ENCODE assay signal across 12 cellular contexts in genomic region chr9:95574176-95574575, GRCh38.
DNase-seq lines count a peak whose midpoint lies in the region; TF ChIP-seq lines count a peak whose summit lies in the region.
"Had no signal": no experiment of that assay in that cellular context is flagged by ENCODE, and none has a peak within 500 bp of the region (broad histone marks: within the 10 kb centered on the region; RNA-seq: fewer than 3 reads in every experiment).

No MANE protein-coding gene starts in this region.

- TF ChIP-seq CTCF in nephron progenitor cell (IDR thresholded peaks at IDR 0.05), result no peak

- peaks cover 12% of the 10 kb centered on the region for H3K27me3 Mint-ChIP-seq in nephron progenitor cell (ENCODE audit: low read depth, poor library complexity)

- no peak overlapping the region for H3K27ac Mint-ChIP-seq in nephron progenitor cell
- H3K27ac Mint-ChIP-seq: dendritic cell treated with granulocyte-macrophage colony-stimulating factor and Interleukin-4, amounts not matched to agents 40 ng/mL and 50 ng/mL, for 4 days; memory B cell had no signal

- DNase-seq in DMS 273 (lab: John Stamatoyannopoulos, UW; ENCODE audit: unreplicated experiment) (peak; percentile 14), DMS 273 treated with DMSO at 0.1 percent for 48 hours (lab: John Stamatoyannopoulos, UW) (no peak), DMS53 treated with DMSO at 0.1 percent for 48 hours (lab: John Stamatoyannopoulos, UW; ENCODE audit: unreplicated experiment) (peak; percentile 17), NCI-H524 treated with DMSO at 0.1 percent for 48 hours (lab: John Stamatoyannopoulos, UW) (peak; percentile 12), nephron progenitor cell (no peak), SW 1271 (lab: John Stamatoyannopoulos, UW) (no peak), SIG-M5 (lab: John Stamatoyannopoulos, UW) (no peak)
- DNase-seq in effector CD4-positive, alpha-beta T cell, result peak; percentile 6
- DNase-seq: activated CD8-positive, alpha-beta memory T cell treated with anti-CD3 and anti-CD28 coated beads, Interleukin-2, amount 50 U/mL, for 4 hours; NCI-H2029 had no signal

- H3K4me1 Mint-ChIP-seq in nephron progenitor cell, result peaks cover 26% of the 10 kb centered on the region

- no peaks in the 10 kb centered on the region for H3K9me3 Mint-ChIP-seq in nephron progenitor cell
- H3K9me3 Mint-ChIP-seq: dendritic cell treated with granulocyte-macrophage colony-stimulating factor and Interleukin-4, amounts not matched to agents 40 ng/mL and 50 ng/mL, for 4 days had no signal

- H3K4me3 Mint-ChIP-seq in nephron progenitor cell, result no peak overlapping the region
- H3K4me3 Mint-ChIP-seq: dendritic cell treated with granulocyte-macrophage colony-stimulating factor and Interleukin-4, amounts not matched to agents 40 ng/mL and 50 ng/mL, for 4 days; memory B cell had no signal

- no peaks in the 10 kb centered on the region for H3K36me3 Mint-ChIP-seq in nephron progenitor cell (ENCODE audit: low read depth)
- H3K36me3 Mint-ChIP-seq: memory B cell had no signal

Comparison
In these comparisons a context has a peak if more than half of its experiments do, and no peak if none do; other contexts are left out.
1. DNase-seq: peak in DMS 273 (single experiment), DMS53 treated with DMSO at 0.1 percent for 48 hours (single experiment), NCI-H524 treated with DMSO at 0.1 percent for 48 hours (single experiment) and effector CD4-positive, alpha-beta T cell (single experiment); none in DMS 273 treated with DMSO at 0.1 percent for 48 hours (single experiment), nephron progenitor cell (single experiment), SW 1271 (0 of 2) and SIG-M5 (single experiment).